9 cellular contexts compared by ENCODE assay signal in the genomic region with DNA sequence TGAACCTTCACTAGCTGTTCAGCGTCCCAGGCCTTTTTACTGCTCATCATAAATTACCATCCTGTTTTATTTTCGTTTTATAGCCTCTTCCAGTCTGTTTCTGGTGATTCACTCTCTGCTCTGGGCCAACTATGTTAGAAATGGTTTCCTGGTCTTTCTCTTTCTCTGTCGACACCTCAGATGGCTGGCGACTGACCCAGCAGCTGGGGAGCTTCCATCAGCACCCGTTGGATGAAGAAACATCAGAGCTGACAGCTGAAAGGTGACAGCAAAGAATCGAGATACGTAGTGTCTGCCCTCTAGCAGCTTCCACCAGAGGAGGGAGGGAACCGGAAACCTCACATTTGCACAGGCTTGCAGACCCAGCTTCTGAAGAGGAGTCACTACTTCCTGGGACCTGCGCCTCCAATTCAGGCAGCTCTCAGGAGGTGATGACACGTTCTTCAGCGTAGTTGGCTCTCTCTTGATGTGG.
DNase-seq lines count a peak whose midpoint lies in the region; ATAC-seq and TF ChIP-seq lines count a peak whose summit lies in the region.
"Had no signal": no experiment of that assay in that cellular context is flagged by ENCODE, and none has a peak within 500 bp of the region (broad histone marks: within the 10 kb centered on the region; RNA-seq: fewer than 3 reads in every experiment).

No MANE protein-coding gene starts in this region.

- intact Hi-C loops in CD4-positive, alpha-beta memory T cell (cut with micrococcal nuclease): no loop called here
- intact Hi-C loops in mucosa of descending colon (cut with DNase I, micrococcal nuclease): no loop called here

- H3K27ac ChIP-seq in CD4-positive, alpha-beta memory T cell (ENCODE audit: low read depth, low read length): no peak overlapping the region

- H3K36me3 Mint-ChIP-seq in CD4-positive, alpha-beta memory T cell: no peaks in the 10 kb centered on the region

- peaks cover 6 to 18% (median 16%) of the 10 kb centered on the region in 4 donors for H3K4me1 Mint-ChIP-seq in CD4-positive, alpha-beta memory T cell

- no peaks in the 10 kb centered on the region for H3K9me3 ChIP-seq in CD4-positive, alpha-beta memory T cell (ENCODE audit: control insufficient read depth in 1 of 2, low read length in 2 of 2)
- H3K9me3 ChIP-seq in mucosa of descending colon: no peaks in the 10 kb centered on the region

- peak; percentile 90 for ATAC-seq in mucosa of descending colon
- no peak for ATAC-seq in HG02938 (IDR thresholded peaks at IDR 0.05; ENCODE audit: unreplicated experiment)

- peaks cover 4% of the 10 kb centered on the region for H3K4me1 ChIP-seq in CD4-positive, alpha-beta memory T cell (ENCODE audit: insufficient read depth, low read length)
- peaks cover 18% of the 10 kb centered on the region for H3K4me1 ChIP-seq in mucosa of descending colon (ENCODE audit: low read depth)

- in situ Hi-C loops in KBM-7 (cut with MboI; ENCODE audit: low pct_unique_long_range_greater_than_20kb, low sequenced_read_pairs): no loop called here

- DNase-seq in CD4-positive, alpha-beta memory T cell: peak; percentile 28 to 67 (median 35)
- DNase-seq in NCI-H226 (peak; percentile 16), dermis microvascular lymphatic vessel endothelial cell (ENCODE audit: low read depth in 2 of 2) (peak; percentile 52 to 69), mucosa of descending colon (peak in 2 of 3 donors; percentile 49 to 72), KBM-7 (no peak), NCI-H1048 (lab: John Stamatoyannopoulos, UW) (no peak), NCI-H1694 treated with DMSO at 0.1 percent for 48 hours (lab: John Stamatoyannopoulos, UW) (no peak)
- DNase-seq: NCI-H1694 had no signal

- H3K4me3 ChIP-seq in CD4-positive, alpha-beta memory T cell (ENCODE audit: low read length in 2 of 2): no peak overlapping the region
- H3K4me3 ChIP-seq in mucosa of descending colon: no peak overlapping the region

- TF ChIP-seq CTCF in mucosa of descending colon (IDR thresholded peaks at IDR 0.05): no peak

- POLR2A ChIA-PET in CD4-positive, alpha-beta memory T cell (lab: Charles Lee; ENCODE audit: partially characterized antibody): interaction anchor here (1.2 to 1.8 kb wide), 2 partner anchors 16 to 18 kb away, joined by 3 to 6 read pairs; no protein-coding TSS in a partner anchor

- peak overlapping the region in 5 of 8 donors; percentile 0 to 43 (median 25) for H3K4me3 Mint-ChIP-seq in CD4-positive, alpha-beta memory T cell

- H3K27me3 Mint-ChIP-seq in CD4-positive, alpha-beta memory T cell: peaks cover 0 to 2% of the 10 kb centered on the region in 2 donors

- CTCF ChIA-PET in CD4-positive, alpha-beta memory T cell (lab: Charles Lee; ENCODE audit: partially characterized antibody): no interaction called here

- H3K27me3 ChIP-seq in CD4-positive, alpha-beta memory T cell (ENCODE audit: insufficient read depth, low read length): no peaks in the 10 kb centered on the region

- no peaks in the 10 kb centered on the region for H3K36me3 ChIP-seq in CD4-positive, alpha-beta memory T cell (ENCODE audit: insufficient read depth, low read length)
- no peaks in the 10 kb centered on the region for H3K36me3 ChIP-seq in mucosa of descending colon (ENCODE audit: low read depth)

- H3K27ac Mint-ChIP-seq in CD4-positive, alpha-beta memory T cell: peak overlapping the region; percentile 38 to 87 (median 74)

- no peaks in the 10 kb centered on the region for H3K9me3 Mint-ChIP-seq in CD4-positive, alpha-beta memory T cell

Comparison
In these comparisons a context has a peak if more than half of its experiments do, and no peak if none do; other contexts are left out.
1. DNase-seq: peak in CD4-positive, alpha-beta memory T cell (5 of 5), NCI-H226 (single experiment), dermis microvascular lymphatic vessel endothelial cell (2 of 2) and mucosa of descending colon (2 of 3); none in KBM-7 (single experiment), NCI-H1048 (single experiment) and NCI-H1694 treated with DMSO at 0.1 percent for 48 hours (single experiment).